Comparison of ENCODE assay signal across 1 cellular context in the genomic region with DNA sequence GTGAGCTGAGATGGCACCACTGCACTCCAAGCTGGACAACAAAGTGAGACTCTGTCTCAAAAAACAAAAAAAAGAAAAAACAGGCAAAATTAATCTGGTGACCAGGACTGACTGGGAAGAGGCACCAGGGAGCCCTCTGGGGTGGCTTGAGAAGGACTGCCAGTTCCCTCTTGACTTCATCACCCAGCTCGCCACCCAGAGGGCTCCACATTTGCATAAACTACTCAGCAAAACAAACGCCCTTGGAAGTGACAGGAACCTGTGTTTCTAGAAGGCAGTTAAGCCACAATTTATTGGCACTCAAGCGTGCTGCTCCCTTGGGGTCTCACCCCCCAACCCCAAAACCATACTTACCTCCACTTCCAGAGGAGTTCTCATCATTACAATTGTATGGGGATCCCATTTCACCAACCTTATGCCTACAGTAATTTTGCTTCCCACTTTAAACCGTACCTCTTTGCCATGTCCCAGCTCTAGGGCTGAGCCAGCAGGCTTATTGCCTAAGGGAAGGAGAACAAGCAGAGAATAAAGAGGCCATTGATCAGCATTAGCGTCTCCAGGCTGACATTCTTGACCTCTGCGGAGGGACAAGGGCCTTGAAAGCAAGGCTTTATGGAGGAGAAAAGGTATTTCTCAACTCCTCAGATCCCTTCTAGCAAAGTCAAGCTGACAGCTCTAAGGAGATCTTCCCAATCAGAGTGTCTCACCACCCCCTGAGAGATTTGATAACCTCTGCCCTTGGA.
TF ChIP-seq lines count a peak whose summit lies in the region.

No MANE protein-coding gene starts in this region.

TF ChIP-seq in K562, 482 proteins besides CTCF, POLR2A, EP300 and RAD21 (continued from another document):
- TF ChIP-seq, protein P1, sequence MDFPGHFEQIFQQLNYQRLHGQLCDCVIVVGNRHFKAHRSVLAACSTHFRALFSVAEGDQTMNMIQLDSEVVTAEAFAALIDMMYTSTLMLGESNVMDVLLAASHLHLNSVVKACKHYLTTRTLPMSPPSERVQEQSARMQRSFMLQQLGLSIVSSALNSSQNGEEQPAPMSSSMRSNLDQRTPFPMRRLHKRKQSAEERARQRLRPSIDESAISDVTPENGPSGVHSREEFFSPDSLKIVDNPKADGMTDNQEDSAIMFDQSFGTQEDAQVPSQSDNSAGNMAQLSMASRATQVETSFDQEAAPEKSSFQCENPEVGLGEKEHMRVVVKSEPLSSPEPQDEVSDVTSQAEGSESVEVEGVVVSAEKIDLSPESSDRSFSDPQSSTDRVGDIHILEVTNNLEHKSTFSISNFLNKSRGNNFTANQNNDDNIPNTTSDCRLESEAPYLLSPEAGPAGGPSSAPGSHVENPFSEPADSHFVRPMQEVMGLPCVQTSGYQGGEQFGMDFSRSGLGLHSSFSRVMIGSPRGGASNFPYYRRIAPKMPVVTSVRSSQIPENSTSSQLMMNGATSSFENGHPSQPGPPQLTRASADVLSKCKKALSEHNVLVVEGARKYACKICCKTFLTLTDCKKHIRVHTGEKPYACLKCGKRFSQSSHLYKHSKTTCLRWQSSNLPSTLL (IDR thresholded peaks at IDR 0.05), result no peak
- TF ChIP-seq BHLHE40 (IDR thresholded peaks at IDR 0.05; ENCODE audit: low read length) (no peak), TFAM (CRISPR knock-in tag; conservative IDR thresholded peaks at IDR 0.05) (no peak), PRMT5 (CRISPR knock-in tag; IDR thresholded peaks at IDR 0.05) (no peak), NFE2 (IDR thresholded peaks at IDR 0.05; ENCODE audit: low read depth) (no peak), RBM22 (IDR thresholded peaks at IDR 0.05; ENCODE audit: low read depth, low read length, poor library complexity, severe bottlenecking) (no peak), ZNF695 (CRISPR knock-in tag; IDR thresholded peaks at IDR 0.05) (no peak), SMARCE1 (IDR thresholded peaks at IDR 0.05) (no peak), PTRF (tag; IDR thresholded peaks at IDR 0.05) (no peak), ZBTB7A (IDR thresholded peaks at IDR 0.05; ENCODE audit: borderline replicate concordance, control insufficient read depth, low read depth, low read length) (no peak), ZFP30 (CRISPR knock-in tag; IDR thresholded peaks at IDR 0.05; ENCODE audit: borderline replicate concordance) (no peak), ZNF77 (CRISPR knock-in tag; IDR thresholded peaks at IDR 0.05) (no peak)
- TF ChIP-seq, protein P2, sequence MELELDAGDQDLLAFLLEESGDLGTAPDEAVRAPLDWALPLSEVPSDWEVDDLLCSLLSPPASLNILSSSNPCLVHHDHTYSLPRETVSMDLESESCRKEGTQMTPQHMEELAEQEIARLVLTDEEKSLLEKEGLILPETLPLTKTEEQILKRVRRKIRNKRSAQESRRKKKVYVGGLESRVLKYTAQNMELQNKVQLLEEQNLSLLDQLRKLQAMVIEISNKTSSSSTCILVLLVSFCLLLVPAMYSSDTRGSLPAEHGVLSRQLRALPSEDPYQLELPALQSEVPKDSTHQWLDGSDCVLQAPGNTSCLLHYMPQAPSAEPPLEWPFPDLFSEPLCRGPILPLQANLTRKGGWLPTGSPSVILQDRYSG (tag; conservative IDR thresholded peaks at IDR 0.05; ENCODE audit: low read depth), result no peak
- TF ChIP-seq, protein P3, sequence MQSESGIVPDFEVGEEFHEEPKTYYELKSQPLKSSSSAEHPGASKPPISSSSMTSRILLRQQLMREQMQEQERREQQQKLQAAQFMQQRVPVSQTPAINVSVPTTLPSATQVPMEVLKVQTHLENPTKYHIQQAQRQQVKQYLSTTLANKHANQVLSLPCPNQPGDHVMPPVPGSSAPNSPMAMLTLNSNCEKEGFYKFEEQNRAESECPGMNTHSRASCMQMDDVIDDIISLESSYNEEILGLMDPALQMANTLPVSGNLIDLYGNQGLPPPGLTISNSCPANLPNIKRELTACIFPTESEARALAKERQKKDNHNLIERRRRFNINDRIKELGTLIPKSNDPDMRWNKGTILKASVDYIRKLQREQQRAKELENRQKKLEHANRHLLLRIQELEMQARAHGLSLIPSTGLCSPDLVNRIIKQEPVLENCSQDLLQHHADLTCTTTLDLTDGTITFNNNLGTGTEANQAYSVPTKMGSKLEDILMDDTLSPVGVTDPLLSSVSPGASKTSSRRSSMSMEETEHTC (IDR thresholded peaks at IDR 0.05), result no peak
